Comparison of ENCODE assay signal across 17 cellular contexts in the genomic region with DNA sequence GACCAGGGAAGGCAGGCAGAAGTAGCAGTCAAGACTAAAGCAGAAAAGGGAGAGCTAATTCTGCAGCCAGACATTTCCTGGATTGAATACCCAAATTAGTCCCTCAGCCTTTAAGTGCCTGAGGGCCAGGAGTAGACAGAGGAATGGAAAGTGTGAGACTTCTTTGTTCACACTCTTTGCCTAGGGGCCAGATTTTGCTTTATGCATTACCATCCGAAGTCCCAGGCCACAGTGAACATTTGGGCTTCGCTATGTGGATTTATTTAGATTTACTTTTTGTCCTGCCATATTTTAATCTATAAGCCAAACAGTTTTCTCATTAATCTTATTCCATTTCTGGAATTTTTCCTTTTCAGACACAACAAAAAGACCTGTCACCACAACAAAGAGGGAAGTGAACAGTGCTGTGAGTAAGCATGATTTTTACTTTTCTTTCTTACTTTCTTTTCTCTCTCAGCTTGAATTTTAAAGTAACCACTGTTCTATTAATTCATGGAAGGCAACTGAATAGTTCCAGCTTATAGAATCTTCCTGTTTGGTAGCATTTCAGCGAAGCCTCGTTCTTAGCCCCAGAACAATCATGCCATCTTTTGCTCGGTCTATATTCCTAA. TPM values are rescaled to one million over a fixed set of nuclear protein-coding genes. Genes with fewer than 3 reads are reported as not detected.
A peak's percentile ranks its signal among the peaks of the same experiment; 100 is the strongest.
DNase-seq lines count a peak whose midpoint lies in the region; ATAC-seq, FAIRE-seq and TF ChIP-seq lines count a peak whose summit lies in the region.
"Had no signal": no experiment of that assay in that cellular context is flagged by ENCODE, and none has a peak within 500 bp of the region (broad histone marks: within the 10 kb centered on the region; RNA-seq: fewer than 3 reads in every experiment).

No MANE protein-coding gene starts in this region.

- DNase-seq in activated CD4-positive, alpha-beta T cell treated with anti-CD3 and anti-CD28 coated beads for 36 hours = no peak
- no peak for DNase-seq in activated CD4-positive, alpha-beta T cell treated with anti-CD3 and anti-CD28 coated beads, Interleukin-2, amount 50 U/mL, for 4 hours
- no peak for DNase-seq in WTC11 (ENCODE audit: low spot score)
- no peak for DNase-seq in esophagus squamous epithelium (lab: John Stamatoyannopoulos, UW)
- no peak for DNase-seq in stimulated activated naive CD8-positive, alpha-beta T cell treated with anti-CD3 and anti-CD28 coated beads, Interleukin-15, Interleukin-2, amounts not matched to agents 100 U/mL and 50 U/mL, for 24 hours
- no peak for DNase-seq in frontal cortex (ENCODE audit: low spot score in 2 of 2)
- no peak for DNase-seq in LoVo (ENCODE audit: low spot score)
- DNase-seq: CD4-positive, CD25-positive, alpha-beta regulatory T cell; cortex of kidney; hippocampal formation; Kasumi-1; NCI-H1694; NCI-H524 treated with DMSO at 0.1 percent for 48 hours; thyroid gland had no signal

- no peaks in the 10 kb centered on the region for H3K27me3 Mint-ChIP-seq in activated CD4-positive, alpha-beta T cell treated with anti-CD3 and anti-CD28 coated beads for 36 hours
- peaks cover 43% of the 10 kb centered on the region for H3K27me3 Mint-ChIP-seq in WTC11 (ENCODE audit: low read depth)
- H3K27me3 Mint-ChIP-seq: CD4-positive, CD25-positive, alpha-beta regulatory T cell had no signal

- H3K27ac ChIP-seq in esophagus squamous epithelium = peak overlapping the region; percentile 36 to 72 (median 68)
- H3K27ac ChIP-seq: thyroid gland had no signal

- no peak overlapping the region for H3K4me3 ChIP-seq in esophagus squamous epithelium
- H3K4me3 ChIP-seq: thyroid gland had no signal

- no peak for TF ChIP-seq POLR2A in esophagus squamous epithelium (IDR thresholded peaks at IDR 0.05)

- intact Hi-C loops in activated CD4-positive, alpha-beta T cell treated with anti-CD3 and anti-CD28 coated beads for 36 hours (cut with DNase I, micrococcal nuclease) = no loop called here
- intact Hi-C loops in esophagus squamous epithelium (cut with DNase I) = no loop called here

- peaks cover 41% of the 10 kb centered on the region for H3K4me1 Mint-ChIP-seq in activated CD4-positive, alpha-beta T cell treated with anti-CD3 and anti-CD28 coated beads for 36 hours
- no peaks in the 10 kb centered on the region for H3K4me1 Mint-ChIP-seq in WTC11

- no peaks in the 10 kb centered on the region for H3K27me3 ChIP-seq in esophagus squamous epithelium
- H3K27me3 ChIP-seq: thyroid gland had no signal

- H3K4me1 ChIP-seq in esophagus squamous epithelium = peaks cover 14 to 77% (median 20%) of the 10 kb centered on the region in 3 donors

- no peak for FAIRE-seq in frontal cortex (lab: Jason Lieb, UNC)
- FAIRE-seq: A204.1 had no signal

- no peaks in the 10 kb centered on the region for H3K36me3 ChIP-seq in esophagus squamous epithelium
- H3K36me3 ChIP-seq: thyroid gland had no signal

- CTCF ChIA-PET in activated CD4-positive, alpha-beta T cell treated with anti-CD3 and anti-CD28 coated beads for 36 hours (lab: Charles Lee) = no interaction called here
- CTCF ChIA-PET in WTC11 (lab: Charles Lee) = no interaction called here

- H3K4me3 Mint-ChIP-seq in activated CD4-positive, alpha-beta T cell treated with anti-CD3 and anti-CD28 coated beads for 36 hours = no peak overlapping the region
- no peak overlapping the region for H3K4me3 Mint-ChIP-seq in WTC11
- H3K4me3 Mint-ChIP-seq: CD4-positive, CD25-positive, alpha-beta regulatory T cell had no signal

- peaks cover 3% of the 10 kb centered on the region for H3K36me3 Mint-ChIP-seq in activated CD4-positive, alpha-beta T cell treated with anti-CD3 and anti-CD28 coated beads for 36 hours (ENCODE audit: low read depth)
- H3K36me3 Mint-ChIP-seq in WTC11 = 0 out of 2 replicates have a peak, but pooled peaks cover 3% of the 10 kb centered on the region

- no peak overlapping the region for H3K27ac Mint-ChIP-seq in activated CD4-positive, alpha-beta T cell treated with anti-CD3 and anti-CD28 coated beads for 36 hours
- no peak overlapping the region for H3K27ac Mint-ChIP-seq in WTC11

- peak; percentile 52 for ATAC-seq in activated CD4-positive, alpha-beta T cell treated with anti-CD3 and anti-CD28 coated beads for 36 hours
- ATAC-seq in WTC11 (peak; percentile 41; the same call in 1 of the 2 replicates), GM21529 (IDR thresholded peaks at IDR 0.05; ENCODE audit: unreplicated experiment) (no peak)
- peak; percentile 74 for ATAC-seq in stimulated activated naive CD8-positive, alpha-beta T cell treated with anti-CD3 and anti-CD28 coated beads, Interleukin-15, Interleukin-2, amounts not matched to agents 100 U/mL and 50 U/mL, for 24 hours

- TF ChIP-seq CTCF in WTC11 (IDR thresholded peaks at IDR 0.05) (no peak), esophagus squamous epithelium (IDR thresholded peaks at IDR 0.05) (no peak)

- 34 to 42% methylated on average over 5 of the region's 5 CpGs for WGBS in esophagus squamous epithelium, 2 donors

- POLR2A ChIA-PET in activated CD4-positive, alpha-beta T cell treated with anti-CD3 and anti-CD28 coated beads for 36 hours (lab: Charles Lee) = no interaction called here
- POLR2A ChIA-PET in WTC11 (lab: Charles Lee) = no interaction called here

- no peaks in the 10 kb centered on the region for H3K9me3 ChIP-seq in esophagus squamous epithelium
- H3K9me3 ChIP-seq: thyroid gland had no signal

- H3K9me3 Mint-ChIP-seq in activated CD4-positive, alpha-beta T cell treated with anti-CD3 and anti-CD28 coated beads for 36 hours (ENCODE audit: low read depth) = peaks cover 7% of the 10 kb centered on the region
- H3K9me3 Mint-ChIP-seq in WTC11 = peaks cover 7% of the 10 kb centered on the region

TF ChIP-seq in WTC11, 78 proteins besides CTCF, POLR2A, EP300 and RAD21:
- no peak for TF ChIP-seq RORB (CRISPR knock-in tag; IDR thresholded peaks at IDR 0.05)
- TF ChIP-seq NFE2L1 (CRISPR knock-in tag; IDR thresholded peaks at IDR 0.05) = no peak
- TF ChIP-seq, protein P1, sequence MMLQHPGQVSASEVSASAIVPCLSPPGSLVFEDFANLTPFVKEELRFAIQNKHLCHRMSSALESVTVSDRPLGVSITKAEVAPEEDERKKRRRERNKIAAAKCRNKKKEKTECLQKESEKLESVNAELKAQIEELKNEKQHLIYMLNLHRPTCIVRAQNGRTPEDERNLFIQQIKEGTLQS (CRISPR knock-in tag; conservative IDR thresholded peaks at IDR 0.05) = no peak
- no peak for TF ChIP-seq GTF2I (CRISPR knock-in tag; conservative IDR thresholded peaks at IDR 0.05)

RNA-seq across cellular contexts. Expression of a gene that starts 52.6 kb away (rescaled TPM):
- under 1 TPM; 0.43 to 0.81 TPM for total RNA-seq in activated CD4-positive, alpha-beta T cell treated with anti-CD3 and anti-CD28 coated beads for 36 hours
- total RNA-seq in WTC11 (2021) (not detected in 3 replicates), esophagus squamous epithelium (1 to 10 TPM in 1 of 4 donors, under 1 TPM in 3; 0.23 to 3.6 (median 0.31) TPM), frontal cortex (0.41 TPM)
- total RNA-seq: G401 had no signal
